8 cellular contexts compared by ENCODE assay signal in the genomic region with DNA sequence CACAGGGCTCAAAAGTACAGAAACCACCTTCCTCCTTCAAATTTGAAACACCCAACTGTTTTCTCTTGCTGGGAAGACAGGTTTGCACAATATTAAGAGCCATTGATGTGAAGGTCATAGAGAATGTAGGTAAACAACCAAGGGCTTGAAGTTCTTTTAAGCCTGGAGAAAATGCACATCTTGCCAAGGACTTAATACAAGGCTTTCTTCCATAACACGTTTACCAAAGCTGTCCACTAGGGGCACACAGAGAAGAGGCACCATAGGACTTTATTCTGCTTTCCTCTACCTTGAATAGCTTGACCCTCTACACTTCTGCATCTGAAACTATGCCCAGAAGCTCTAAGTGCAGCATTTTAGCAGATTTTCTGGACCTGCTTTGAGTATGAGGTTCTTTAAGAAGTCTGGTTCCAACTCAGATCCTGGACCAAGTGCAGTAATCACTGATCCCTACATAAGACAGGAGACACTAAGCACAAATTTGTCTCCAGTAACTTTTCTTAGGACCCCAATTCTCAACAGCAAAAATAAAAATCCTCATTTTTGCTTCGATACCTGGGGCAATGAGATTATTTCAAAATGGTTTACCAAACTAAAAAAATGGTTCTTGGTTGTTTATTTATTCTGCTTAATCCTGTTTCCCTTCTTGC.
DNase-seq lines count a peak whose midpoint lies in the region; ATAC-seq, FAIRE-seq and TF ChIP-seq lines count a peak whose summit lies in the region.

No MANE protein-coding gene starts in this region.

- H3K4me1 ChIP-seq in OCI-LY7 (ENCODE audit: insufficient read depth, low read length, poor library complexity, severe bottlenecking): no peaks in the 10 kb centered on the region
- H3K4me1 ChIP-seq in endodermal cell (ENCODE audit: control insufficient read depth, insufficient read depth, low read length): no peaks in the 10 kb centered on the region

- WGBS in endodermal cell (ENCODE audit: insufficient coverage in 1 of 2, insufficient read length in 1 of 2), 2 experiments: 0 to 42% methylated on average over 1 to 2 of the region's 2 CpGs

- BruUV-seq in OCI-LY7 (replicated peaks; lab: Mats Ljungman, UMichigan): no TSS peak

- no peaks in the 10 kb centered on the region for H4K20me1 ChIP-seq in OCI-LY7 (ENCODE audit: insufficient read depth, low read length)

- no peaks in the 10 kb centered on the region for H3K9me3 Mint-ChIP-seq in endodermal cell

- peak; percentile 48 for TF ChIP-seq CTCF in D721Med (IDR thresholded peaks at IDR 0.05; ENCODE audit: insufficient read depth, missing control alignments)
- peak; percentile 81 for TF ChIP-seq CTCF in OCI-LY7 (conservative IDR thresholded peaks at IDR 0.05; ENCODE audit: low read length)
- peak; percentile 84 for TF ChIP-seq CTCF in endodermal cell (conservative IDR thresholded peaks at IDR 0.05)

- H3K27ac ChIP-seq in OCI-LY7 (ENCODE audit: low read depth, low read length, poor library complexity, severe bottlenecking): no peak overlapping the region
- no peak overlapping the region for H3K27ac ChIP-seq in endodermal cell (ENCODE audit: low read depth, low read length)

- POLR2A ChIA-PET in OCI-LY7 (lab: Charles Lee): interaction anchor here (0.7 kb wide), 1 partner anchor 349 kb away, joined by 3 read pairs; no protein-coding TSS in a partner anchor

- H2AFZ ChIP-seq in OCI-LY7 (ENCODE audit: low read length): no peak overlapping the region

- no peaks in the 10 kb centered on the region for H3K27me3 ChIP-seq in endodermal cell (ENCODE audit: control insufficient read depth, insufficient read depth, low read length, poor library complexity, severe bottlenecking)

- no peak overlapping the region for H3K9ac ChIP-seq in endodermal cell (ENCODE audit: extremely low read depth, low read length, poor library complexity, severe bottlenecking)

- H3K36me3 ChIP-seq in OCI-LY7 (ENCODE audit: insufficient read depth, low read length) (no peaks in the 10 kb centered on the region), endodermal cell (ENCODE audit: control insufficient read depth, insufficient read depth, low read length) (peaks cover 6% of the 10 kb centered on the region)

- ATAC-seq in GM18870 (IDR thresholded peaks at IDR 0.05; ENCODE audit: unreplicated experiment): peak; percentile 68
- ATAC-seq in HG03175 (IDR thresholded peaks at IDR 0.05; ENCODE audit: unreplicated experiment): peak; percentile 97

- no peak overlapping the region for H3K4me3 Mint-ChIP-seq in endodermal cell

- no peak overlapping the region for H3K27ac Mint-ChIP-seq in endodermal cell

- no peaks in the 10 kb centered on the region for H3K9me3 ChIP-seq in OCI-LY7 (ENCODE audit: low read length)
- no peaks in the 10 kb centered on the region for H3K9me3 ChIP-seq in endodermal cell (ENCODE audit: control insufficient read depth, low read length)

- no peaks in the 10 kb centered on the region for H3K4me1 Mint-ChIP-seq in endodermal cell

- H3K4me3 ChIP-seq in OCI-LY7 (ENCODE audit: low read depth, low read length, poor library complexity, severe bottlenecking): no peak overlapping the region
- H3K4me3 ChIP-seq in endodermal cell (ENCODE audit: low read length): no peak overlapping the region

- DNase-seq in D721Med (ENCODE audit: insufficient read length, low spot score) (no peak), OCI-LY7 (ENCODE audit: low spot score) (peak; percentile 41), endodermal cell (peak; percentile 70), midbrain (lab: John Stamatoyannopoulos, UW) (peak; percentile 43), cerebellar nuclear complex (lab: John Stamatoyannopoulos, UW) (no peak), activated gamma-delta T cell (lab: John Stamatoyannopoulos, UW) (no peak)

- intact Hi-C loops in OCI-LY7 (cut with micrococcal nuclease; ENCODE audit: unreplicated experiment): no loop called here

- no peaks in the 10 kb centered on the region for H3K79me2 ChIP-seq in OCI-LY7 (ENCODE audit: insufficient read depth, low read depth, low read length)

- H3K27me3 Mint-ChIP-seq in endodermal cell (ENCODE audit: insufficient read depth): no peaks in the 10 kb centered on the region

- CTCF ChIA-PET in OCI-LY7 (lab: Charles Lee; ENCODE audit: unreplicated experiment): no interaction called here

- H3K9me2 ChIP-seq in OCI-LY7 (ENCODE audit: insufficient read depth, low read length): no peaks in the 10 kb centered on the region

- no peak for FAIRE-seq in D721Med (lab: Jason Lieb, UNC)

- no peak overlapping the region for H3K4me2 ChIP-seq in OCI-LY7 (ENCODE audit: low read length)

- no peaks in the 10 kb centered on the region for H3K36me3 Mint-ChIP-seq in endodermal cell (ENCODE audit: low read depth)

Comparison
In these comparisons a context has a peak if more than half of its experiments do, and no peak if none do; other contexts are left out.
1. DNase-seq: peak in OCI-LY7 (single experiment), endodermal cell (single experiment) and midbrain (single experiment); none in D721Med (single experiment), cerebellar nuclear complex (0 of 2) and activated gamma-delta T cell (single experiment).
2. Peak in every context shown above with its lines, with median percentiles within 50 percentile points of each other: CTCF ChIP-seq.